Comparison of ENCODE assay signal across 1 cellular context in genomic region chr4:70392057-70392776, GRCh38.
TF ChIP-seq lines count a peak whose summit lies in the region.

No MANE protein-coding gene starts in this region.

TF ChIP-seq in HepG2, 621 proteins besides CTCF, POLR2A, EP300 and RAD21:
- TF ChIP-seq ZNF605 (CRISPR knock-in tag; IDR thresholded peaks at IDR 0.05) (no peak), BCL6 (CRISPR knock-in tag; IDR thresholded peaks at IDR 0.05) (no peak), KDM5B (CRISPR knock-in tag; IDR thresholded peaks at IDR 0.05; ENCODE audit: borderline replicate concordance) (no peak), NRL (CRISPR knock-in tag; IDR thresholded peaks at IDR 0.05; ENCODE audit: borderline replicate concordance) (no peak), ZNF530 (CRISPR knock-in tag; IDR thresholded peaks at IDR 0.05; ENCODE audit: low read depth) (no peak), RXRA (CRISPR knock-in tag; IDR thresholded peaks at IDR 0.05) (no peak), TAF15 (IDR thresholded peaks at IDR 0.05; ENCODE audit: low read depth, low read length, poor library complexity, severe bottlenecking) (no peak), HNF1B (CRISPR knock-in tag; IDR thresholded peaks at IDR 0.05) (no peak), LBX2 (CRISPR knock-in tag; IDR thresholded peaks at IDR 0.05; ENCODE audit: borderline replicate concordance) (no peak), SRSF1 (optimal IDR thresholded peaks at IDR 0.05; ENCODE audit: low read depth, low read length) (no peak)
- TF ChIP-seq, protein P1, sequence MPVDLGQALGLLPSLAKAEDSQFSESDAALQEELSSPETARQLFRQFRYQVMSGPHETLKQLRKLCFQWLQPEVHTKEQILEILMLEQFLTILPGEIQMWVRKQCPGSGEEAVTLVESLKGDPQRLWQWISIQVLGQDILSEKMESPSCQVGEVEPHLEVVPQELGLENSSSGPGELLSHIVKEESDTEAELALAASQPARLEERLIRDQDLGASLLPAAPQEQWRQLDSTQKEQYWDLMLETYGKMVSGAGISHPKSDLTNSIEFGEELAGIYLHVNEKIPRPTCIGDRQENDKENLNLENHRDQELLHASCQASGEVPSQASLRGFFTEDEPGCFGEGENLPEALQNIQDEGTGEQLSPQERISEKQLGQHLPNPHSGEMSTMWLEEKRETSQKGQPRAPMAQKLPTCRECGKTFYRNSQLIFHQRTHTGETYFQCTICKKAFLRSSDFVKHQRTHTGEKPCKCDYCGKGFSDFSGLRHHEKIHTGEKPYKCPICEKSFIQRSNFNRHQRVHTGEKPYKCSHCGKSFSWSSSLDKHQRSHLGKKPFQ (CRISPR knock-in tag; IDR thresholded peaks at IDR 0.05; ENCODE audit: insufficient replicate concordance): no peak
- TF ChIP-seq, protein P2, sequence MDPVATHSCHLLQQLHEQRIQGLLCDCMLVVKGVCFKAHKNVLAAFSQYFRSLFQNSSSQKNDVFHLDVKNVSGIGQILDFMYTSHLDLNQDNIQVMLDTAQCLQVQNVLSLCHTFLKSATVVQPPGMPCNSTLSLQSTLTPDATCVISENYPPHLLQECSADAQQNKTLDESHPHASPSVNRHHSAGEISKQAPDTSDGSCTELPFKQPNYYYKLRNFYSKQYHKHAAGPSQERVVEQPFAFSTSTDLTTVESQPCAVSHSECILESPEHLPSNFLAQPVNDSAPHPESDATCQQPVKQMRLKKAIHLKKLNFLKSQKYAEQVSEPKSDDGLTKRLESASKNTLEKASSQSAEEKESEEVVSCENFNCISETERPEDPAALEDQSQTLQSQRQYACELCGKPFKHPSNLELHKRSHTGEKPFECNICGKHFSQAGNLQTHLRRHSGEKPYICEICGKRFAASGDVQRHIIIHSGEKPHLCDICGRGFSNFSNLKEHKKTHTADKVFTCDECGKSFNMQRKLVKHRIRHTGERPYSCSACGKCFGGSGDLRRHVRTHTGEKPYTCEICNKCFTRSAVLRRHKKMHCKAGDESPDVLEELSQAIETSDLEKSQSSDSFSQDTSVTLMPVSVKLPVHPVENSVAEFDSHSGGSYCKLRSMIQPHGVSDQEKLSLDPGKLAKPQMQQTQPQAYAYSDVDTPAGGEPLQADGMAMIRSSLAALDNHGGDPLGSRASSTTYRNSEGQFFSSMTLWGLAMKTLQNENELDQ (CRISPR knock-in tag; IDR thresholded peaks at IDR 0.05; ENCODE audit: borderline replicate concordance): no peak
